ENCODE assay signal across 8 cellular contexts in the genomic region with DNA sequence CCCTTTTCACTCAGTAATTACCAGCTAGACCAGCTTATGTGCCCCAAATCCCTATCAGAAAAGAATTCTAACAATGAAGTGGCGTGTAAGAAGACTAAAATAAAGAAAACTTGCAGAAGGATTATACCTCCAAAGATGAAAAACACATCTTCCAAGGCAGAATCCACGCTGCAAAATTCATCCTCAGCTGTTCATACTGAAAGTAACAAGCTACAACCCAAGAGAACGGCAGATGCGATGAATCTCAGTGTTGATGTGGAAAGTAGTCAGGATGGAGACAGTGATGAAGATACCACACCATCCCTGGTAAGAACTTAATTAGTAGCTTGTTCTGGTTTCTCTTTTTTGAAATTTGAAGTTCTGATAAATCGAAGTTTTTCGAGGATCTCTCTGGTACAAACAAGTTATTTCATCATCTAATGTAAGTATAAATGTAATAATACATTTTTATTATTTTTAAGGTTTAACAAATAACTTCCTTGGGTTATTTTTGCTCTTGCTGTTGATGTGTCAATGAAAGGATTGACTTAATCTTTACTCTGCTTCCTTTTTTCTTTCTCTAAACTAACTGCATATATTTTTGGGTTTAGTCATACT. TPM values are rescaled to one million over a fixed set of nuclear protein-coding genes. Genes with fewer than 3 reads are reported as not detected.
DNase-seq lines count a peak whose midpoint lies in the region; ATAC-seq and TF ChIP-seq lines count a peak whose summit lies in the region.

No MANE protein-coding gene starts in this region.

- BruUV-seq in Caco-2 (replicated peaks; lab: Mats Ljungman, UMichigan), result TSS peak; percentile 34

- no peaks in the 10 kb centered on the region for H3K36me3 ChIP-seq in Caco-2 (ENCODE audit: control insufficient read depth, insufficient read depth, low read length)

- H3K4me3 ChIP-seq in Caco-2 (ENCODE audit: low read depth, low read length), result no peak overlapping the region
- H3K4me3 ChIP-seq in Jurkat, Clone E6-1 (ENCODE audit: low read length), result peak overlapping the region; percentile 83

- DNase-seq in Caco-2 (no peak), naive B cell (no peak), left lobe of liver (ENCODE audit: low spot score) (no peak), head of caudate nucleus (no peak)
- DNase-seq in Jurkat, Clone E6-1 (ENCODE audit: low read depth, low spot score), result no peak
- peak; percentile 12 for DNase-seq in activated naive CD8-positive, alpha-beta T cell treated with anti-CD3 and anti-CD28 coated beads, Interleukin-2, amount 50 U/mL, for 24 hours
- no peak for DNase-seq in activated effector memory CD4-positive, alpha-beta T cell treated with anti-CD3 and anti-CD28 coated beads, Interleukin-2, amount 50 U/mL, for 16 hours

- H3K27me3 Mint-ChIP-seq in Caco-2 (ENCODE audit: insufficient read depth, unreplicated experiment), result no peaks in the 10 kb centered on the region
- H3K27me3 Mint-ChIP-seq in activated naive CD8-positive, alpha-beta T cell treated with anti-CD3 and anti-CD28 coated beads, Interleukin-2, amount 50 U/mL, for 24 hours, result no peaks in the 10 kb centered on the region
- H3K27me3 Mint-ChIP-seq in naive B cell, result no peaks in the 10 kb centered on the region

- intact Hi-C loops in Caco-2 (cut with micrococcal nuclease; ENCODE audit: unreplicated experiment) (no loop called here), head of caudate nucleus (cut with DNase I) (no loop called here)

- CTCF ChIA-PET in Caco-2 (lab: Charles Lee), result no interaction called here

- ATAC-seq in activated naive CD8-positive, alpha-beta T cell treated with anti-CD3 and anti-CD28 coated beads, Interleukin-2, amount 50 U/mL, for 24 hours, result peak; percentile 31
- ATAC-seq in naive B cell (ENCODE audit: low read depth in 2 of 2) (no peak), GM19023 (IDR thresholded peaks at IDR 0.05; ENCODE audit: unreplicated experiment) (no peak), left lobe of liver (no peak)

- H3K4me3 Mint-ChIP-seq in Caco-2 (ENCODE audit: unreplicated experiment), result peak overlapping the region; percentile 92
- peak overlapping the region; percentile 91 for H3K4me3 Mint-ChIP-seq in activated naive CD8-positive, alpha-beta T cell treated with anti-CD3 and anti-CD28 coated beads, Interleukin-2, amount 50 U/mL, for 24 hours
- H3K4me3 Mint-ChIP-seq in naive B cell, result peak overlapping the region in 7 of 8 donors; percentile 33 to 99 (median 89)

- H3K4me1 Mint-ChIP-seq in Caco-2 (ENCODE audit: low read depth, unreplicated experiment) (peaks cover 11% of the 10 kb centered on the region), naive B cell (peaks cover 33 to 66% (median 44%) of the 10 kb centered on the region in 3 donors)
- H3K4me1 Mint-ChIP-seq in activated naive CD8-positive, alpha-beta T cell treated with anti-CD3 and anti-CD28 coated beads, Interleukin-2, amount 50 U/mL, for 24 hours, result peaks cover 70% of the 10 kb centered on the region

- POLR2A ChIA-PET in Caco-2 (lab: Charles Lee), result no interaction called here

- 0 out of 2 replicates have a peak, but pooled peaks cover 6% of the 10 kb centered on the region for H3K4me1 ChIP-seq in Caco-2

- no peak overlapping the region for H3K27ac Mint-ChIP-seq in Caco-2 (ENCODE audit: unreplicated experiment)
- H3K27ac Mint-ChIP-seq in activated naive CD8-positive, alpha-beta T cell treated with anti-CD3 and anti-CD28 coated beads, Interleukin-2, amount 50 U/mL, for 24 hours, result peak overlapping the region; percentile 92
- H3K27ac Mint-ChIP-seq in naive B cell, result peak overlapping the region; percentile 32 to 85 (median 72)

- H3K36me3 Mint-ChIP-seq in Caco-2 (ENCODE audit: insufficient read depth, unreplicated experiment) (peaks cover 42% of the 10 kb centered on the region), naive B cell (no peaks in the 10 kb centered on the region)
- peaks cover 41% of the 10 kb centered on the region for H3K36me3 Mint-ChIP-seq in activated naive CD8-positive, alpha-beta T cell treated with anti-CD3 and anti-CD28 coated beads, Interleukin-2, amount 50 U/mL, for 24 hours (ENCODE audit: low read depth)

- no peak for TF ChIP-seq CTCF in Caco-2 (IDR thresholded peaks at IDR 0.05; ENCODE audit: insufficient read depth in 1 of 2, low read depth in 1 of 2, low read length in 1 of 2, severe bottlenecking in 1 of 2, unreplicated experiment in 1 of 2)

- H3K27me3 ChIP-seq in Caco-2 (replicated peaks; ENCODE audit: control insufficient read depth, insufficient read depth, low read length), result no peaks in the 10 kb centered on the region

- no peaks in the 10 kb centered on the region for H3K9me3 ChIP-seq in Caco-2

- H3K9me3 Mint-ChIP-seq in Caco-2 (ENCODE audit: unreplicated experiment) (no peaks in the 10 kb centered on the region), naive B cell (no peaks in the 10 kb centered on the region)
- peaks cover 4% of the 10 kb centered on the region for H3K9me3 Mint-ChIP-seq in activated naive CD8-positive, alpha-beta T cell treated with anti-CD3 and anti-CD28 coated beads, Interleukin-2, amount 50 U/mL, for 24 hours

RNA-seq across cellular contexts. Expression of a gene that starts 1.4 kb away (rescaled TPM):
- 25.3 and 26.9 TPM in 2 replicates for total RNA-seq in Caco-2 (2022)
- polyA plus RNA-seq in Jurkat, Clone E6-1 (2012; ENCODE audit: insufficient read depth, insufficient read length), result 57.1 TPM
- 1 to 10 TPM; 2.8 to 7.8 (median 6.0) TPM for polyA plus RNA-seq in naive B cell (ENCODE audit: low read depth in 6 of 6)
- 0.86 TPM for total RNA-seq in left lobe of liver

RNA-seq across cellular contexts. Expression of a gene that starts 3.7 kb away (rescaled TPM):
- total RNA-seq in Caco-2 (2022), result 37.1 and 37.4 TPM in 2 replicates
- 52.5 TPM for polyA plus RNA-seq in Jurkat, Clone E6-1 (2012; ENCODE audit: insufficient read depth, insufficient read length)
- polyA plus RNA-seq in naive B cell (ENCODE audit: low read depth in 6 of 6), result 10 to 100 TPM in 3 of 6 donors, 1 to 10 TPM in 3; 7.2 to 17.0 (median 10.8) TPM
- total RNA-seq in left lobe of liver, result 7.0 TPM

RNA-seq across cellular contexts. Expression of a gene that starts 27.8 kb away (rescaled TPM):
- total RNA-seq in Caco-2 (2022), result 17.9 and 20.4 TPM in 2 replicates
- polyA plus RNA-seq in Jurkat, Clone E6-1 (2012; ENCODE audit: insufficient read depth, insufficient read length), result 116 TPM
- 10 to 100 TPM; 11.4 to 19.4 (median 13.6) TPM for polyA plus RNA-seq in naive B cell (ENCODE audit: low read depth in 6 of 6)
- 8.6 TPM for total RNA-seq in left lobe of liver

RNA-seq across cellular contexts. Expression of a gene that starts 28.1 kb away (rescaled TPM):
- 0.21 and 0.23 TPM in 2 replicates for total RNA-seq in Caco-2 (2022)
- 2.6 TPM for polyA plus RNA-seq in Jurkat, Clone E6-1 (2012; ENCODE audit: insufficient read depth, insufficient read length)
- 1 to 10 TPM in 5 of 6 donors, under 1 TPM in 1; 0.52 to 3.0 (median 2.0) TPM for polyA plus RNA-seq in naive B cell (ENCODE audit: low read depth in 6 of 6)
- total RNA-seq in left lobe of liver, result 0.18 TPM

RNA-seq across cellular contexts. Expression of a gene that starts 36.0 kb away (rescaled TPM):
- 816 and 823 TPM in 2 replicates for total RNA-seq in Caco-2 (2022)
- polyA plus RNA-seq in Jurkat, Clone E6-1 (2012; ENCODE audit: insufficient read depth, insufficient read length), result 1,116 TPM
- polyA plus RNA-seq in naive B cell (ENCODE audit: low read depth in 6 of 6), result 1,000 to 10,000 TPM; 1,669 to 2,243 (median 1,811) TPM
- 515 TPM for total RNA-seq in left lobe of liver

Comparison
In these comparisons a context has a peak if more than half of its experiments do, and no peak if none do; other contexts are left out.
1. RNA of a gene that starts 1.4 kb away (total RNA-seq): 25.3 to 26.9 TPM in Caco-2; 0.86 TPM in left lobe of liver (single experiment); every median in the first group is over 10 times any median in the second.
2. Peak in every context shown above with its lines, with median percentiles within 50 percentile points of each other: H3K4me3 Mint-ChIP-seq.